Comparison of ENCODE assay signal across 21 cellular contexts in the genomic region with DNA sequence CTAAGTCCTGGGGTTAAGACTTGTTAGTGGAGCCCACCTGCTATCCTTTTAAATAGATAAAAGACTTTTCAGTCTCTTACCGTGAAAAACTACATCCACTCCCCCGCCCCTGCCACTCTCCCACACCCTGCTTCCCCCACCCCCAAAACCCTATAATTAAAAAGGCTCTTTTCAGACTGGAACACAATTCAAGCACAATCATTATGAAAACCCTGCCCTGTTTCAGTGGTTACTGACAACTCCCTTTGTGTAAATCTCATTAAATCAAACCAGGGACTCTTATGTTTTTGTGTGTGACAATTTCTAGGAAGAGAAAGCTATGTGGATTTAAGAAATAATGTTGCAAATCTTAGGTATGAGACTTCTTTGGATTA. TPM values are rescaled to one million over a fixed set of nuclear protein-coding genes. Genes with fewer than 3 reads are reported as not detected.
DNase-seq lines count a peak whose midpoint lies in the region; ATAC-seq and TF ChIP-seq lines count a peak whose summit lies in the region.
"Had no signal": no experiment of that assay in that cellular context is flagged by ENCODE, and none has a peak within 500 bp of the region (broad histone marks: within the 10 kb centered on the region; RNA-seq: fewer than 3 reads in every experiment).

No MANE protein-coding gene starts in this region.

- H3K27ac Mint-ChIP-seq in brain: peak overlapping the region; percentile 50 to 93 (median 88)
- H3K27ac Mint-ChIP-seq: dendritic cell treated with granulocyte-macrophage colony-stimulating factor and Interleukin-4, amounts not matched to agents 40 ng/mL and 50 ng/mL, for 4 days; stimulated activated effector memory CD8-positive, alpha-beta T cell treated with anti-CD3 and anti-CD28 coated beads, Interleukin-12 subunit alpha, Interleukin-12 subunit beta, amount 100 ng/mL, for 72 hours had no signal

- H3K27me3 ChIP-seq in GM06990 (replicated peaks; ENCODE audit: control insufficient read depth, insufficient read depth, low read length): peaks cover 2% of the 10 kb centered on the region; the same call in 1 of the 2 replicates
- H3K27me3 ChIP-seq: right lobe of liver had no signal

- no peaks in the 10 kb centered on the region for H3K36me3 Mint-ChIP-seq in brain
- H3K36me3 Mint-ChIP-seq: stimulated activated effector memory CD8-positive, alpha-beta T cell treated with anti-CD3 and anti-CD28 coated beads, Interleukin-12 subunit alpha, Interleukin-12 subunit beta, amount 100 ng/mL, for 72 hours had no signal

- peak overlapping the region in 4 of 5 experiments; percentile 0 to 45 (median 20) for H3K4me3 Mint-ChIP-seq in brain
- H3K4me3 Mint-ChIP-seq: dendritic cell treated with granulocyte-macrophage colony-stimulating factor and Interleukin-4, amounts not matched to agents 40 ng/mL and 50 ng/mL, for 4 days; stimulated activated effector memory CD8-positive, alpha-beta T cell treated with anti-CD3 and anti-CD28 coated beads, Interleukin-12 subunit alpha, Interleukin-12 subunit beta, amount 100 ng/mL, for 72 hours had no signal

- peaks cover 3 to 33% (median 9%) of the 10 kb centered on the region in 5 experiments for H3K9me3 Mint-ChIP-seq in brain
- H3K9me3 Mint-ChIP-seq: dendritic cell treated with granulocyte-macrophage colony-stimulating factor and Interleukin-4, amounts not matched to agents 40 ng/mL and 50 ng/mL, for 4 days; stimulated activated effector memory CD8-positive, alpha-beta T cell treated with anti-CD3 and anti-CD28 coated beads, Interleukin-12 subunit alpha, Interleukin-12 subunit beta, amount 100 ng/mL, for 72 hours had no signal

- peaks cover 81% of the 10 kb centered on the region for H3K4me1 Mint-ChIP-seq in brain

- TF ChIP-seq CTCF in GM06990 (IDR thresholded peaks at IDR 0.05; ENCODE audit: insufficient read depth, low read length, poor library complexity, severe bottlenecking): no peak
- no peak for TF ChIP-seq CTCF in brain (conservative IDR thresholded peaks at IDR 0.05)

- no peak overlapping the region for H3K4me3 ChIP-seq in GM06990 (replicated peaks; ENCODE audit: low read depth, low read length)
- H3K4me3 ChIP-seq: adrenal gland, right lobe of liver, thoracic aorta had no signal

- ATAC-seq in GM19452 (IDR thresholded peaks at IDR 0.05; ENCODE audit: unreplicated experiment) (no peak), GM21381 (IDR thresholded peaks at IDR 0.05; ENCODE audit: unreplicated experiment) (no peak), GM21390 (IDR thresholded peaks at IDR 0.05; ENCODE audit: unreplicated experiment) (no peak), HG03432 (IDR thresholded peaks at IDR 0.05; ENCODE audit: unreplicated experiment) (no peak)
- ATAC-seq: right lobe of liver; stimulated activated effector memory CD8-positive, alpha-beta T cell treated with anti-CD3 and anti-CD28 coated beads, Interleukin-12 subunit alpha, Interleukin-12 subunit beta, amount 100 ng/mL, for 72 hours had no signal

- no peaks in the 10 kb centered on the region for H3K36me3 ChIP-seq in GM06990 (ENCODE audit: control insufficient read depth, insufficient read depth, low read length)
- H3K36me3 ChIP-seq: adrenal gland, right lobe of liver, thoracic aorta, WERI-Rb-1 had no signal

- DNase-seq in GM06990 (ENCODE audit: extremely low read depth, insufficient read length) (peak; percentile 22), NCI-H146 (lab: John Stamatoyannopoulos, UW) (peak; percentile 73), pons (ENCODE audit: low spot score) (peak; percentile 78)
- DNase-seq: activated CD4-positive, alpha-beta T cell treated with anti-CD3 and anti-CD28 coated beads, Interleukin-2, amount 50 U/mL, for 4 hours; activated gamma-delta T cell treated with Interleukin-2 at 50 U/mL for 16 hours; DMS 273 treated with DMSO at 0.1 percent for 48 hours; GOT3; KBM-7; MV-4-11; NK-92 treated with Interleukin-12 subunit alpha and Interleukin-12 subunit beta, amount 100 ng/mL, for 24 hours; right lobe of liver had no signal

- peaks cover 4% of the 10 kb centered on the region for H3K27me3 Mint-ChIP-seq in brain

RNA-seq across cellular contexts. Expression of a gene that starts 21.0 kb away (rescaled TPM):
- 51.6 TPM for polyA plus RNA-seq in brain (ENCODE audit: insufficient read depth, low read depth, low replicate concordance)

Comparison
In these comparisons a context has a peak if more than half of its experiments do, and no peak if none do; other contexts are left out.
1. DNase-seq: peak in every context shown above with its lines; median percentile 78 in pons; 73 in NCI-H146; 22 in GM06990.